In the genomic region with DNA sequence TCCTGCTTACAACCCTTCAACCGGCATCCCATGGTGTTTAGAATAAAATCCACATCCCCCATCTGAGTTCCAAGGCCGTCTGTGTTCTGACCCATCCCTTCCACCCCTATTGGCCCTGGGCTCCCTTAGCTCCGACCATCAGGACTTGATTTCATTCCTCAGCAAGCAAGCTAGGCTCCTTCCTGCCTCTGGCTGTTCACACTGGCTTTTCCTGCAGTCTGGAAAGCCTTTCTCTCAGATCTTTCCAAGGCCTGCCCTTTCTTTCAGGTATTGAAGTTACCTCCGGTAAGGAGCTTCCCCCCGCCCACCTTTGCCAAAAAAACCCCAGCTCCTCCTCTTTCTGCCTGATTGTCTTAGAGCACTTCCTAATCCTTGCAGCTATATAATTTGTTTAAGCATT, we compare ENCODE assay signal across 1 cellular context.
TF ChIP-seq lines count a peak whose summit lies in the region.

No MANE protein-coding gene starts in this region.

TF ChIP-seq in GM23338, 12 proteins besides CTCF, POLR2A, EP300 and RAD21 (continued from another document):
- TF ChIP-seq, protein P1, sequence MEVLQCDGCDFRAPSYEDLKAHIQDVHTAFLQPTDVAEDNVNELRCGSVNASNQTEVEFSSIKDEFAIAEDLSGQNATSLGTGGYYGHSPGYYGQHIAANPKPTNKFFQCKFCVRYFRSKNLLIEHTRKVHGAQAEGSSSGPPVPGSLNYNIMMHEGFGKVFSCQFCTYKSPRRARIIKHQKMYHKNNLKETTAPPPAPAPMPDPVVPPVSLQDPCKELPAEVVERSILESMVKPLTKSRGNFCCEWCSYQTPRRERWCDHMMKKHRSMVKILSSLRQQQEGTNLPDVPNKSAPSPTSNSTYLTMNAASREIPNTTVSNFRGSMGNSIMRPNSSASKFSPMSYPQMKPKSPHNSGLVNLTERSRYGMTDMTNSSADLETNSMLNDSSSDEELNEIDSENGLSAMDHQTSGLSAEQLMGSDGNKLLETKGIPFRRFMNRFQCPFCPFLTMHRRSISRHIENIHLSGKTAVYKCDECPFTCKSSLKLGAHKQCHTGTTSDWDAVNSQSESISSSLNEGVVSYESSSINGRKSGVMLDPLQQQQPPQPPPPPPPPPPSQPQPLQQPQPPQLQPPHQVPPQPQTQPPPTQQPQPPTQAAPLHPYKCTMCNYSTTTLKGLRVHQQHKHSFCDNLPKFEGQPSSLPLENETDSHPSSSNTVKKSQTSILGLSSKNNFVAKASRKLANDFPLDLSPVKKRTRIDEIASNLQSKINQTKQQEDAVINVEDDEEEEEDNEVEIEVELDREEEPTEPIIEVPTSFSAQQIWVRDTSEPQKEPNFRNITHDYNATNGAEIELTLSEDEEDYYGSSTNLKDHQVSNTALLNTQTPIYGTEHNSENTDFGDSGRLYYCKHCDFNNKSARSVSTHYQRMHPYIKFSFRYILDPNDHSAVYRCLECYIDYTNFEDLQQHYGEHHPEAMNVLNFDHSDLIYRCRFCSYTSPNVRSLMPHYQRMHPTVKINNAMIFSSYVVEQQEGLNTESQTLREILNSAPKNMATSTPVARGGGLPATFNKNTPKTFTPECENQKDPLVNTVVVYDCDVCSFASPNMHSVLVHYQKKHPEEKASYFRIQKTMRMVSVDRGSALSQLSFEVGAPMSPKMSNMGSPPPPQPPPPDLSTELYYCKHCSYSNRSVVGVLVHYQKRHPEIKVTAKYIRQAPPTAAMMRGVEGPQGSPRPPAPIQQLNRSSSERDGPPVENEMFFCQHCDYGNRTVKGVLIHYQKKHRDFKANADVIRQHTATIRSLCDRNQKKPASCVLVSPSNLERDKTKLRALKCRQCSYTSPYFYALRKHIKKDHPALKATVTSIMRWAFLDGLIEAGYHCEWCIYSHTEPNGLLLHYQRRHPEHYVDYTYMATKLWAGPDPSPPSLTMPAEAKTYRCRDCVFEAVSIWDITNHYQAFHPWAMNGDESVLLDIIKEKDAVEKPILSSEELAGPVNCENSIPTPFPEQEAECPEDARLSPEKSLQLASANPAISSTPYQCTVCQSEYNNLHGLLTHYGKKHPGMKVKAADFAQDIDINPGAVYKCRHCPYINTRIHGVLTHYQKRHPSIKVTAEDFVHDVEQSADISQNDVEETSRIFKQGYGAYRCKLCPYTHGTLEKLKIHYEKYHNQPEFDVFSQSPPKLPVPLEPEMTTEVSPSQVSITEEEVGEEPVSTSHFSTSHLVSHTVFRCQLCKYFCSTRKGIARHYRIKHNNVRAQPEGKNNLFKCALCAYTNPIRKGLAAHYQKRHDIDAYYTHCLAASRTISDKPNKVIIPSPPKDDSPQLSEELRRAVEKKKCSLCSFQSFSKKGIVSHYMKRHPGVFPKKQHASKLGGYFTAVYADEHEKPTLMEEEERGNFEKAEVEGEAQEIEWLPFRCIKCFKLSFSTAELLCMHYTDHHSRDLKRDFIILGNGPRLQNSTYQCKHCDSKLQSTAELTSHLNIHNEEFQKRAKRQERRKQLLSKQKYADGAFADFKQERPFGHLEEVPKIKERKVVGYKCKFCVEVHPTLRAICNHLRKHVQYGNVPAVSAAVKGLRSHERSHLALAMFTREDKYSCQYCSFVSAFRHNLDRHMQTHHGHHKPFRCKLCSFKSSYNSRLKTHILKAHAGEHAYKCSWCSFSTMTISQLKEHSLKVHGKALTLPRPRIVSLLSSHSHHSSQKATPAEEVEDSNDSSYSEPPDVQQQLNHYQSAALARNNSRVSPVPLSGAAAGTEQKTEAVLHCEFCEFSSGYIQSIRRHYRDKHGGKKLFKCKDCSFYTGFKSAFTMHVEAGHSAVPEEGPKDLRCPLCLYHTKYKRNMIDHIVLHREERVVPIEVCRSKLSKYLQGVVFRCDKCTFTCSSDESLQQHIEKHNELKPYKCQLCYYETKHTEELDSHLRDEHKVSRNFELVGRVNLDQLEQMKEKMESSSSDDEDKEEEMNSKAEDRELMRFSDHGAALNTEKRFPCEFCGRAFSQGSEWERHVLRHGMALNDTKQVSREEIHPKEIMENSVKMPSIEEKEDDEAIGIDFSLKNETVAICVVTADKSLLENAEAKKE (CRISPR knock-in tag; IDR thresholded peaks at IDR 0.05) = no peak
- no peak for TF ChIP-seq STAT1 (IDR thresholded peaks at IDR 0.05; ENCODE audit: unreplicated experiment)
- TF ChIP-seq, protein P2, sequence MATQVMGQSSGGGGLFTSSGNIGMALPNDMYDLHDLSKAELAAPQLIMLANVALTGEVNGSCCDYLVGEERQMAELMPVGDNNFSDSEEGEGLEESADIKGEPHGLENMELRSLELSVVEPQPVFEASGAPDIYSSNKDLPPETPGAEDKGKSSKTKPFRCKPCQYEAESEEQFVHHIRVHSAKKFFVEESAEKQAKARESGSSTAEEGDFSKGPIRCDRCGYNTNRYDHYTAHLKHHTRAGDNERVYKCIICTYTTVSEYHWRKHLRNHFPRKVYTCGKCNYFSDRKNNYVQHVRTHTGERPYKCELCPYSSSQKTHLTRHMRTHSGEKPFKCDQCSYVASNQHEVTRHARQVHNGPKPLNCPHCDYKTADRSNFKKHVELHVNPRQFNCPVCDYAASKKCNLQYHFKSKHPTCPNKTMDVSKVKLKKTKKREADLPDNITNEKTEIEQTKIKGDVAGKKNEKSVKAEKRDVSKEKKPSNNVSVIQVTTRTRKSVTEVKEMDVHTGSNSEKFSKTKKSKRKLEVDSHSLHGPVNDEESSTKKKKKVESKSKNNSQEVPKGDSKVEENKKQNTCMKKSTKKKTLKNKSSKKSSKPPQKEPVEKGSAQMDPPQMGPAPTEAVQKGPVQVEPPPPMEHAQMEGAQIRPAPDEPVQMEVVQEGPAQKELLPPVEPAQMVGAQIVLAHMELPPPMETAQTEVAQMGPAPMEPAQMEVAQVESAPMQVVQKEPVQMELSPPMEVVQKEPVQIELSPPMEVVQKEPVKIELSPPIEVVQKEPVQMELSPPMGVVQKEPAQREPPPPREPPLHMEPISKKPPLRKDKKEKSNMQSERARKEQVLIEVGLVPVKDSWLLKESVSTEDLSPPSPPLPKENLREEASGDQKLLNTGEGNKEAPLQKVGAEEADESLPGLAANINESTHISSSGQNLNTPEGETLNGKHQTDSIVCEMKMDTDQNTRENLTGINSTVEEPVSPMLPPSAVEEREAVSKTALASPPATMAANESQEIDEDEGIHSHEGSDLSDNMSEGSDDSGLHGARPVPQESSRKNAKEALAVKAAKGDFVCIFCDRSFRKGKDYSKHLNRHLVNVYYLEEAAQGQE (IDR thresholded peaks at IDR 0.05; ENCODE audit: unreplicated experiment) = no peak
- no peak for TF ChIP-seq EZH2 (IDR thresholded peaks at IDR 0.05; ENCODE audit: low read depth, unreplicated experiment)
- TF ChIP-seq POLR2AphosphoS5 (IDR thresholded peaks at IDR 0.05; ENCODE audit: low read depth) = no peak
- TF ChIP-seq JUNB (IDR thresholded peaks at IDR 0.05; ENCODE audit: unreplicated experiment) = no peak
- no peak for TF ChIP-seq EZH2phosphoT487 (IDR thresholded peaks at IDR 0.05; ENCODE audit: unreplicated experiment)
